In the genomic region with DNA sequence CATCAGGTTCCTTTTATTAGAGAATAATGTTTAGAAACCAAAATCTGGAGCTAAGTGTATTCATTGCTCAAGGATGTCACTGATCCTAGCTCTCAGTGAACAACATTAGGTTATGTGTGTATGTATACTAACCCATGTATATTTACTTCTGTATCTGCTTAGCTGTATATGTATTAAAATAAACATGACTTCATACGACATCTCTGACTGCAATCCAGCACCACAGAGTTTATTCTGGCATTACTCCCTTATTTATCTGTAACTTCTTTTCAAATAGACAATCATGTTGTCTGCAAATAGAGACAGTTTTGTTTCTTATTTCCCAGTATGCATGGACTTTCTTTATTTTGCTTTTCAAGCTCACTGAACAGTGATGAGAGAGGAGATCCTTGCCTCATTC, we compare ENCODE assay signal across 27 cellular contexts.
"Had no signal": no experiment of that assay in that cellular context is flagged by ENCODE, and none has a peak within 500 bp of the region (broad histone marks: within the 10 kb centered on the region; RNA-seq: fewer than 3 reads in every experiment).

No MANE protein-coding gene starts in this region.

- H3K36me3 ChIP-seq: gastroesophageal sphincter, heart left ventricle, neural progenitor cell, right lobe of liver, suprapubic skin, transverse colon, upper lobe of right lung, uterus had no signal

- DNase-seq: cerebellar nuclear complex; cortex of kidney; effector memory CD8-positive, alpha-beta T cell; foreskin fibroblast; heart left ventricle; left colon; mucosa of descending colon; naive B cell; retina; right lobe of liver; stimulated activated CD4-positive, alpha-beta T cell treated with anti-CD3 and anti-CD28 coated beads, Interleukin-12 subunit alpha, Interleukin-12 subunit beta, amount 100 ng/mL, for 4 hours; stimulated activated CD4-positive, alpha-beta T cell treated with anti-CD3 and anti-CD28 coated beads, Interleukin-1b, Interleukin-23, amount 100 ng/mL, for 48 hours; stimulated activated CD4-positive, alpha-beta T cell treated with anti-CD3 and anti-CD28 coated beads, Interleukin-4, amount 100 ng/mL, for 1 hour; stimulated activated CD8-positive, alpha-beta memory T cell treated with anti-CD3 and anti-CD28 coated beads, Interleukin-4, amount 100 ng/mL, for 48 hours; stimulated activated naive CD4-positive, alpha-beta T cell; stimulated activated naive CD8-positive, alpha-beta T cell treated with anti-CD3 and anti-CD28 coated beads, Interleukin-15, amount 100 ng/mL, for 72 hours; transverse colon; upper lobe of right lung; uterus had no signal

- H3K4me2 ChIP-seq: hepatocyte, neural progenitor cell, smooth muscle cell had no signal

- ATAC-seq: effector memory CD8-positive, alpha-beta T cell; gastroesophageal sphincter; heart left ventricle; left colon; mucosa of descending colon; natural killer cell treated with Interleukin-12 subunit alpha and Interleukin-12 subunit beta and Interleukin-15 and Interleukin-18, amount 100 ng/mL, for 72 hours; right lobe of liver; stimulated activated naive CD8-positive, alpha-beta T cell treated with anti-CD3 and anti-CD28 coated beads, Interleukin-15, amount 100 ng/mL, for 72 hours; upper lobe of right lung had no signal

- FAIRE-seq: endometrium had no signal

- H3K4me3 ChIP-seq: gastroesophageal sphincter, heart left ventricle, hepatocyte, lung, mucosa of descending colon, neural progenitor cell, right lobe of liver, smooth muscle cell, suprapubic skin, transverse colon, upper lobe of right lung, uterus had no signal

- H3K27me3 ChIP-seq: gastroesophageal sphincter, heart left ventricle, hepatocyte, neural progenitor cell, right lobe of liver, suprapubic skin, transverse colon, upper lobe of right lung, uterus had no signal

- H2AFZ ChIP-seq: hepatocyte, neural progenitor cell had no signal

- H3K4me1 ChIP-seq: right lobe of liver, upper lobe of right lung had no signal

- H3K27ac ChIP-seq: hepatocyte, neural progenitor cell, right lobe of liver, suprapubic skin, upper lobe of right lung had no signal

- H3K9ac ChIP-seq: neural progenitor cell had no signal

- H3K79me2 ChIP-seq: hepatocyte had no signal

- H3K9me3 ChIP-seq: gastroesophageal sphincter, mucosa of descending colon, right lobe of liver, suprapubic skin, transverse colon, upper lobe of right lung, uterus had no signal
